9 cellular contexts compared by ENCODE assay signal in genomic region chr11:57547854-57548377, GRCh38. TPM values are rescaled to one million over a fixed set of nuclear protein-coding genes. Genes with fewer than 3 reads are reported as not detected.
DNase-seq lines count a peak whose midpoint lies in the region; ATAC-seq and TF ChIP-seq lines count a peak whose summit lies in the region.
"Had no signal": no experiment of that assay in that cellular context is flagged by ENCODE, and none has a peak within 500 bp of the region (broad histone marks: within the 10 kb centered on the region; RNA-seq: fewer than 3 reads in every experiment).

No MANE protein-coding gene starts in this region.

- H3K9me3 Mint-ChIP-seq in mesothelial cell of epicardium = no peaks in the 10 kb centered on the region

- H3K4me3 ChIP-seq in Peyer's patch = no peak overlapping the region
- H3K4me3 ChIP-seq in suprapubic skin = no peak overlapping the region
- H3K4me3 ChIP-seq: A549 had no signal

- H3K4me3 Mint-ChIP-seq in mesothelial cell of epicardium = no peak overlapping the region

- DNase-seq in activated CD4-positive, CD25-positive, alpha-beta regulatory T cell treated with anti-CD3 and anti-CD28 coated beads, Interleukin-2, amount 50 U/mL, for 72 hours = no peak
- peak; percentile 41 to 60 (median 43) for DNase-seq in Peyer's patch
- no peak for DNase-seq in sciatic nerve (ENCODE audit: low spot score)
- no peak for DNase-seq in mesothelial cell of epicardium (ENCODE audit: low spot score in 2 of 2, unreplicated experiment in 2 of 2)
- no peak for DNase-seq in DMS 273 treated with DMSO at 0.1 percent for 48 hours (lab: John Stamatoyannopoulos, UW)
- DNase-seq in suprapubic skin (ENCODE audit: low spot score in 2 of 2) = no peak

- intact Hi-C loops in sciatic nerve (cut with DNase I) = no loop called here

- H3K36me3 ChIP-seq in Peyer's patch = peaks cover 0 to 35% (median 0%) of the 10 kb centered on the region in 3 donors
- peaks cover 52% of the 10 kb centered on the region for H3K36me3 ChIP-seq in suprapubic skin

- no peaks in the 10 kb centered on the region for H3K27me3 Mint-ChIP-seq in mesothelial cell of epicardium (ENCODE audit: low read depth)

- peak overlapping the region in 2 of 4 donors; percentile 51 to 52 for H3K27ac ChIP-seq in Peyer's patch
- no peak overlapping the region for H3K27ac ChIP-seq in suprapubic skin
- H3K27ac ChIP-seq: A549 had no signal

- no peak for TF ChIP-seq EP300 in suprapubic skin (IDR thresholded peaks at IDR 0.05)

- WGBS in suprapubic skin = 35% methylated on average over 6 of the region's 6 CpGs

- no peaks in the 10 kb centered on the region for H3K9me3 ChIP-seq in Peyer's patch
- no peaks in the 10 kb centered on the region for H3K9me3 ChIP-seq in suprapubic skin
- H3K9me3 ChIP-seq: A549 had no signal

- H3K4me1 Mint-ChIP-seq in mesothelial cell of epicardium = no peaks in the 10 kb centered on the region

- no peak overlapping the region for H3K27ac Mint-ChIP-seq in mesothelial cell of epicardium

- TF ChIP-seq CTCF in Peyer's patch (IDR thresholded peaks at IDR 0.05) = no peak
- TF ChIP-seq CTCF in mesothelial cell of epicardium (IDR thresholded peaks at IDR 0.05; ENCODE audit: unreplicated experiment) = no peak
- no peak for TF ChIP-seq CTCF in suprapubic skin (IDR thresholded peaks at IDR 0.05)

- peak; percentile 23 to 59 for ATAC-seq in activated CD4-positive, CD25-positive, alpha-beta regulatory T cell treated with anti-CD3 and anti-CD28 coated beads, Interleukin-2, amount 50 U/mL, for 24 hours
- ATAC-seq in HG02852 (IDR thresholded peaks at IDR 0.05; ENCODE audit: unreplicated experiment) = peak; percentile 86
- ATAC-seq in sciatic nerve = peak; percentile 13

- peaks cover 5% of the 10 kb centered on the region for H3K36me3 Mint-ChIP-seq in mesothelial cell of epicardium

- H3K27me3 ChIP-seq in Peyer's patch (no peaks in the 10 kb centered on the region), suprapubic skin (no peaks in the 10 kb centered on the region)

- TF ChIP-seq POLR2A in Peyer's patch (IDR thresholded peaks at IDR 0.05) (no peak), suprapubic skin (IDR thresholded peaks at IDR 0.05) (no peak)

- H3K4me1 ChIP-seq in Peyer's patch (peaks cover 0 to 8% (median 0%) of the 10 kb centered on the region in 4 donors), suprapubic skin (no peaks in the 10 kb centered on the region)
- H3K4me1 ChIP-seq: A549 had no signal

RNA-seq across cellular contexts. Expression of gene SMTNL1, which starts 10.5 kb away (rescaled TPM):
- total RNA-seq in Peyer's patch (not detected), sciatic nerve (not detected), mesothelial cell of epicardium (not detected in 3 replicates), suprapubic skin (not detected)

RNA-seq across cellular contexts. Expression of gene TIMM10, which starts 17.4 kb away (rescaled TPM):
- total RNA-seq in Peyer's patch (10 to 100 TPM; 16.8 to 39.6 (median 19.6) TPM), sciatic nerve (42.0 TPM), mesothelial cell of epicardium (41.7 to 46.3 TPM (median 44.0 TPM) in 3 replicates), suprapubic skin (10 to 100 TPM; 26.2 to 43.0 (median 40.1) TPM)

RNA-seq across cellular contexts. Expression of gene UBE2L6, which starts 19.6 kb away (rescaled TPM):
- total RNA-seq in Peyer's patch (10 to 100 TPM; 15.6 to 66.0 (median 25.1) TPM), sciatic nerve (53.5 TPM), mesothelial cell of epicardium (35.5 to 41.4 TPM (median 39.2 TPM) in 3 replicates), suprapubic skin (10 to 100 TPM; 14.2 to 32.4 (median 25.5) TPM)

RNA-seq across cellular contexts. Expression of gene SLC43A1, which starts 32.4 kb away (rescaled TPM):
- total RNA-seq in Peyer's patch = 10 to 100 TPM in 3 of 4 donors, 1 to 10 TPM in 1; 4.6 to 19.0 (median 11.2) TPM
- total RNA-seq in sciatic nerve = 14.8 TPM
- 2.1 to 3.3 TPM (median 2.8 TPM) in 3 replicates for total RNA-seq in mesothelial cell of epicardium
- 10 to 100 TPM; 13.8 to 48.8 (median 22.3) TPM for total RNA-seq in suprapubic skin

RNA-seq across cellular contexts. Expression of gene SERPING1, which starts 49.6 kb away (rescaled TPM):
- total RNA-seq in Peyer's patch (100 to 1,000 TPM in 2 of 4 donors, 10 to 100 TPM in 2; 29.9 to 158 (median 93.1) TPM), sciatic nerve (701 TPM), mesothelial cell of epicardium (136 to 154 TPM (median 146 TPM) in 3 replicates), suprapubic skin (100 to 1,000 TPM in 2 of 4 donors, 10 to 100 TPM in 2; 93.3 to 173 (median 119) TPM)

Comparison
In these comparisons a context has a peak if more than half of its experiments do, and no peak if none do; other contexts are left out.
1. ATAC-seq: peak in every context shown above with its lines; median percentile 86 in HG02852; 41 in activated CD4-positive, CD25-positive, alpha-beta regulatory T cell treated with anti-CD3 and anti-CD28 coated beads, Interleukin-2, amount 50 U/mL, for 24 hours; 13 in sciatic nerve.
2. DNase-seq: peak in Peyer's patch (3 of 3); none in activated CD4-positive, CD25-positive, alpha-beta regulatory T cell treated with anti-CD3 and anti-CD28 coated beads, Interleukin-2, amount 50 U/mL, for 72 hours (single experiment), sciatic nerve (single experiment), mesothelial cell of epicardium (0 of 2), DMS 273 treated with DMSO at 0.1 percent for 48 hours (single experiment) and suprapubic skin (0 of 2).